ENCODE assay signal across 17 cellular contexts in the genomic region with DNA sequence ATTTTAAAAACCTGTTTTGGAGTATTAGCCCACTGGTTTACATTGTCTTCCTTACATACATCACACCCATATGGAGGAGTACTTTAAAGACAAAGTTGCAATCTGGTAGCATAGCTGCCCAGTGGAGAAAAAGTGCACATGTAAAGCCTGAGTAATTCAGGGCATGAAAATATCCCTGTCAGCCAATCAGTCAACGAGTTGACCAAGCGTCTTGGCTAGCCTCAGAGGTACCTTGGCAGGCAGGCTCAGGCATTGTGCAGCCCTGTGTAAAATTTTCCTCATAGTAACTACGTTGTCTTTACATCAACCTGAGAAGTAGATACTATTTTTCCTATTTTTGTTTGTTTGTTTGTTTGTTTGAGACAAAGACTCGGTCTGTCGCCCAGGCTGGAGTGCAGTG.
DNase-seq lines count a peak whose midpoint lies in the region; ATAC-seq and TF ChIP-seq lines count a peak whose summit lies in the region.
"Had no signal": no experiment of that assay in that cellular context is flagged by ENCODE, and none has a peak within 500 bp of the region (broad histone marks: within the 10 kb centered on the region; RNA-seq: fewer than 3 reads in every experiment).

No MANE protein-coding gene starts in this region.

- no peaks in the 10 kb centered on the region for H3K27me3 ChIP-seq in left ventricle myocardium inferior (ENCODE audit: low read depth)
- no peaks in the 10 kb centered on the region for H3K27me3 ChIP-seq in right atrium auricular region

- ATAC-seq in Right ventricle myocardium superior (ENCODE audit: poor library complexity) (peak; percentile 77), left ventricle myocardium superior (peak; percentile 78)
- ATAC-seq: A549; CD8-positive, alpha-beta T cell had no signal

- DNase-seq in NCI-H1092 treated with DMSO at 0.1 percent for 48 hours (lab: John Stamatoyannopoulos, UW) = peak; percentile 17
- no peak for DNase-seq in NCI-H1092 (lab: John Stamatoyannopoulos, UW)
- DNase-seq in Right ventricle myocardium superior = no peak
- DNase-seq in left ventricle myocardium inferior = no peak
- no peak for DNase-seq in left ventricle myocardium superior
- no peak for DNase-seq in right atrium auricular region (ENCODE audit: low spot score)
- DNase-seq: AML-193; Caco-2; Calu3; CD4-positive, alpha-beta T cell; CD8-positive, alpha-beta T cell; DMS79 treated with DMSO at 0.1 percent for 48 hours; GF-D8 had no signal

- H3K4me3 ChIP-seq in left ventricle myocardium inferior (no peak overlapping the region), right atrium auricular region (no peak overlapping the region)
- H3K4me3 ChIP-seq: A549; BLaER1 treated with 17β-estradiol and CSF1 and Interleukin-3, amounts not matched to agents 10 nM and 100 nM had no signal

- H3K36me3 ChIP-seq in left ventricle myocardium inferior (no peaks in the 10 kb centered on the region), right atrium auricular region (no peaks in the 10 kb centered on the region)
- H3K36me3 ChIP-seq: BLaER1 treated with 17β-estradiol and CSF1 and Interleukin-3, amounts not matched to agents 10 nM and 100 nM had no signal

- no peak for TF ChIP-seq CTCF in left ventricle myocardium inferior (IDR thresholded peaks at IDR 0.05; ENCODE audit: borderline replicate concordance)
- TF ChIP-seq CTCF in right atrium auricular region (IDR thresholded peaks at IDR 0.05) = no peak

- no peak overlapping the region for H3K27ac ChIP-seq in left ventricle myocardium inferior (replicated peaks)
- H3K27ac ChIP-seq in right atrium auricular region = no peak overlapping the region
- H3K27ac ChIP-seq: 22Rv1; A549; BLaER1 treated with 17β-estradiol and CSF1 and Interleukin-3, amounts not matched to agents 10 nM and 100 nM; C4-2B had no signal

- H3K4me1 ChIP-seq in left ventricle myocardium inferior = no peaks in the 10 kb centered on the region
- H3K4me1 ChIP-seq in right atrium auricular region = no peaks in the 10 kb centered on the region
- H3K4me1 ChIP-seq: A549; BLaER1 treated with 17β-estradiol and CSF1 and Interleukin-3, amounts not matched to agents 10 nM and 100 nM; Caco-2 had no signal

- H3K9me3 ChIP-seq in left ventricle myocardium inferior (replicated peaks) (peaks cover 8% of the 10 kb centered on the region), right atrium auricular region (no peaks in the 10 kb centered on the region)
- H3K9me3 ChIP-seq: A549 had no signal

- intact Hi-C loops in Right ventricle myocardium superior (cut with DNase I) (no loop called here), left ventricle myocardium inferior (cut with micrococcal nuclease) (no loop called here), left ventricle myocardium superior (cut with micrococcal nuclease) (no loop called here)
